In genomic region chr3:46538425-46538802, GRCh38 we compare ENCODE assay signal across 16 cellular contexts. TPM values are rescaled to one million over a fixed set of nuclear protein-coding genes. Genes with fewer than 3 reads are reported as not detected.
A peak's percentile ranks its signal among the peaks of the same experiment; 100 is the strongest.
DNase-seq lines count a peak whose midpoint lies in the region; ATAC-seq and TF ChIP-seq lines count a peak whose summit lies in the region.
"Not testable (repeated sequence)": the region's sequence is repeated elsewhere in the genome, so short reads cannot be mapped to it uniquely, and the experiment has no call there.
"Had no signal": no experiment of that assay in that cellular context is flagged by ENCODE, and none has a peak within 500 bp of the region (broad histone marks: within the 10 kb centered on the region; RNA-seq: fewer than 3 reads in every experiment).

No MANE protein-coding gene starts in this region.

- H3K9ac ChIP-seq in KMS-11 = peak overlapping the region; percentile 64; the same call in 1 of the 2 replicates

- peak overlapping the region; percentile 91 for H2AFZ ChIP-seq in KMS-11 (ENCODE audit: low read depth)

- not testable (repeated sequence) for H3K27me3 ChIP-seq in CD4-positive, CD25-positive, alpha-beta regulatory T cell (ENCODE audit: control insufficient read depth, insufficient read depth, low read length); KMS-11 (ENCODE audit: insufficient read depth, low read depth)

- H3K9me3 Mint-ChIP-seq in CD4-positive, CD25-positive, alpha-beta regulatory T cell; T-helper 1 cell treated with Interleukin-12 subunit alpha and Interleukin-12 subunit beta and Interleukin-4 antibody, amounts not matched to agents 30 μg/mL and 1 μg/mL, for 36 hours; activated T-helper 1 cell treated with anti-CD3 and anti-CD28 coated beads, Interleukin-12 subunit alpha, Interleukin-12 subunit beta, Interleukin-2, Interleukin-4 antibody, amounts not matched to agents 30 ng/mL and 10 ng/mL and 1 ng/mL, durations not matched to agents 14 hours and 24 hours and 36 hours; dendritic cell treated with granulocyte-macrophage colony-stimulating factor and Interleukin-4, amounts not matched to agents 40 ng/mL and 50 ng/mL, for 4 days; naive B cell; stimulated activated naive CD8-positive, alpha-beta T cell treated with anti-CD3 and anti-CD28 coated beads, Interleukin-15, Interleukin-2, amounts not matched to agents 100 ng/mL and 50 ng/mL, for 24 hours: not testable (repeated sequence)

- H3K9me3 ChIP-seq in CD4-positive, CD25-positive, alpha-beta regulatory T cell (ENCODE audit: control insufficient read depth in 2 of 2, low read length in 2 of 2) = not testable (repeated sequence)

- ATAC-seq in CD4-positive, CD25-positive, alpha-beta regulatory T cell (ENCODE audit: low read depth in 2 of 2); naive B cell (ENCODE audit: low read depth in 2 of 2): not testable (repeated sequence)
- ATAC-seq in GM21381 (IDR thresholded peaks at IDR 0.05; ENCODE audit: unreplicated experiment) = peak; percentile 1

- peaks cover 27% of the 10 kb centered on the region for H3K4me1 ChIP-seq in CD4-positive, CD25-positive, alpha-beta regulatory T cell (ENCODE audit: control insufficient read depth, insufficient read depth, low read length, poor library complexity, severe bottlenecking)
- H3K4me1 ChIP-seq in KMS-11 (ENCODE audit: low read depth, poor library complexity, severe bottlenecking) = peaks cover 51% of the 10 kb centered on the region

- not testable (repeated sequence) for DNase-seq in CD4-positive, CD25-positive, alpha-beta regulatory T cell; activated T-helper 1 cell treated with anti-CD3 and anti-CD28 coated beads, Interleukin-12 subunit alpha, Interleukin-12 subunit beta, Interleukin-2, Interleukin-4 antibody, amounts not matched to agents 30 ng/mL and 10 ng/mL and 1 ng/mL, durations not matched to agents 14 hours and 24 hours and 36 hours (ENCODE audit: low spot score); naive B cell

- not testable (repeated sequence) for H3K36me3 ChIP-seq in CD4-positive, CD25-positive, alpha-beta regulatory T cell (ENCODE audit: control insufficient read depth, insufficient read depth, low read length); KMS-11 (ENCODE audit: insufficient read depth)

- H3K4me3 ChIP-seq in CD4-positive, CD25-positive, alpha-beta regulatory T cell (ENCODE audit: low read depth, low read length) = peak overlapping the region; percentile 81
- H3K4me3 ChIP-seq in KMS-11 (IDR thresholded peaks at IDR 0.05; ENCODE audit: insufficient read depth, low read depth, low read length) = not testable (repeated sequence)

- H3K79me2 ChIP-seq in KMS-11 (ENCODE audit: insufficient read depth, low read depth) = not testable (repeated sequence)

- H3K4me1 Mint-ChIP-seq in CD4-positive, CD25-positive, alpha-beta regulatory T cell = peaks cover 7 to 55% (median 34%) of the 10 kb centered on the region in 4 donors
- H3K4me1 Mint-ChIP-seq in T-helper 1 cell treated with Interleukin-12 subunit alpha and Interleukin-12 subunit beta and Interleukin-4 antibody, amounts not matched to agents 30 μg/mL and 1 μg/mL, for 36 hours (ENCODE audit: low read depth) = peaks cover 45% of the 10 kb centered on the region
- peaks cover 52% of the 10 kb centered on the region for H3K4me1 Mint-ChIP-seq in activated T-helper 1 cell treated with anti-CD3 and anti-CD28 coated beads, Interleukin-12 subunit alpha, Interleukin-12 subunit beta, Interleukin-2, Interleukin-4 antibody, amounts not matched to agents 30 ng/mL and 10 ng/mL and 1 ng/mL, durations not matched to agents 14 hours and 24 hours and 36 hours (ENCODE audit: low read depth)
- H3K4me1 Mint-ChIP-seq in dendritic cell treated with granulocyte-macrophage colony-stimulating factor and Interleukin-4, amounts not matched to agents 40 ng/mL and 50 ng/mL, for 4 days (ENCODE audit: low read depth) = peaks cover 32% of the 10 kb centered on the region
- H3K4me1 Mint-ChIP-seq in naive B cell = peaks cover 44 to 80% (median 70%) of the 10 kb centered on the region in 3 donors
- H3K4me1 Mint-ChIP-seq in stimulated activated naive CD8-positive, alpha-beta T cell treated with anti-CD3 and anti-CD28 coated beads, Interleukin-15, Interleukin-2, amounts not matched to agents 100 ng/mL and 50 ng/mL, for 24 hours (ENCODE audit: low read depth) = peaks cover 55% of the 10 kb centered on the region

- peak overlapping the region; percentile 69 to 86 (median 84) for H3K4me3 Mint-ChIP-seq in CD4-positive, CD25-positive, alpha-beta regulatory T cell
- H3K4me3 Mint-ChIP-seq in T-helper 1 cell treated with Interleukin-12 subunit alpha and Interleukin-12 subunit beta and Interleukin-4 antibody, amounts not matched to agents 30 μg/mL and 1 μg/mL, for 36 hours = peak overlapping the region; percentile 66
- H3K4me3 Mint-ChIP-seq in activated T-helper 1 cell treated with anti-CD3 and anti-CD28 coated beads, Interleukin-12 subunit alpha, Interleukin-12 subunit beta, Interleukin-2, Interleukin-4 antibody, amounts not matched to agents 30 ng/mL and 10 ng/mL and 1 ng/mL, durations not matched to agents 14 hours and 24 hours and 36 hours = peak overlapping the region; percentile 74
- H3K4me3 Mint-ChIP-seq in dendritic cell treated with granulocyte-macrophage colony-stimulating factor and Interleukin-4, amounts not matched to agents 40 ng/mL and 50 ng/mL, for 4 days = peak overlapping the region; percentile 60
- peak overlapping the region; percentile 53 to 88 (median 76) for H3K4me3 Mint-ChIP-seq in naive B cell
- H3K4me3 Mint-ChIP-seq in stimulated activated naive CD8-positive, alpha-beta T cell treated with anti-CD3 and anti-CD28 coated beads, Interleukin-15, Interleukin-2, amounts not matched to agents 100 ng/mL and 50 ng/mL, for 24 hours = peak overlapping the region; percentile 69

- not testable (repeated sequence) for TF ChIP-seq CTCF in KMS-11 (conservative IDR thresholded peaks at IDR 0.05; ENCODE audit: low read depth, low read length)

- H3K27ac ChIP-seq in CD4-positive, CD25-positive, alpha-beta regulatory T cell (ENCODE audit: insufficient read depth, low read length, poor library complexity, severe bottlenecking) = peak overlapping the region; percentile 82
- H3K27ac ChIP-seq in KMS-11 = peak overlapping the region; percentile 96

- peak overlapping the region; percentile 80 for H3K4me2 ChIP-seq in KMS-11

- H3K27me3 Mint-ChIP-seq in CD4-positive, CD25-positive, alpha-beta regulatory T cell; dendritic cell treated with granulocyte-macrophage colony-stimulating factor and Interleukin-4, amounts not matched to agents 40 ng/mL and 50 ng/mL, for 4 days; stimulated activated naive CD8-positive, alpha-beta T cell treated with anti-CD3 and anti-CD28 coated beads, Interleukin-15, Interleukin-2, amounts not matched to agents 100 ng/mL and 50 ng/mL, for 24 hours: not testable (repeated sequence)
- H3K27me3 Mint-ChIP-seq in T-helper 1 cell treated with Interleukin-12 subunit alpha and Interleukin-12 subunit beta and Interleukin-4 antibody, amounts not matched to agents 30 μg/mL and 1 μg/mL, for 36 hours (ENCODE audit: low read depth) = peaks cover 49% of the 10 kb centered on the region
- peaks cover 16% of the 10 kb centered on the region for H3K27me3 Mint-ChIP-seq in activated T-helper 1 cell treated with anti-CD3 and anti-CD28 coated beads, Interleukin-12 subunit alpha, Interleukin-12 subunit beta, Interleukin-2, Interleukin-4 antibody, amounts not matched to agents 30 ng/mL and 10 ng/mL and 1 ng/mL, durations not matched to agents 14 hours and 24 hours and 36 hours (ENCODE audit: insufficient read depth)
- peaks cover 13 to 36% (median 34%) of the 10 kb centered on the region in 3 donors for H3K27me3 Mint-ChIP-seq in naive B cell

- H4K20me1 ChIP-seq in KMS-11 (ENCODE audit: insufficient read depth) = not testable (repeated sequence)

- not testable (repeated sequence) for H3K36me3 Mint-ChIP-seq in CD4-positive, CD25-positive, alpha-beta regulatory T cell; T-helper 1 cell treated with Interleukin-12 subunit alpha and Interleukin-12 subunit beta and Interleukin-4 antibody, amounts not matched to agents 30 μg/mL and 1 μg/mL, for 36 hours (ENCODE audit: low read depth); activated T-helper 1 cell treated with anti-CD3 and anti-CD28 coated beads, Interleukin-12 subunit alpha, Interleukin-12 subunit beta, Interleukin-2, Interleukin-4 antibody, amounts not matched to agents 30 ng/mL and 10 ng/mL and 1 ng/mL, durations not matched to agents 14 hours and 24 hours and 36 hours (ENCODE audit: low read depth); dendritic cell treated with granulocyte-macrophage colony-stimulating factor and Interleukin-4, amounts not matched to agents 40 ng/mL and 50 ng/mL, for 4 days (ENCODE audit: low read depth); naive B cell; stimulated activated naive CD8-positive, alpha-beta T cell treated with anti-CD3 and anti-CD28 coated beads, Interleukin-15, Interleukin-2, amounts not matched to agents 100 ng/mL and 50 ng/mL, for 24 hours (ENCODE audit: low read depth)

- intact Hi-C loops in activated T-helper 1 cell treated with anti-CD3 and anti-CD28 coated beads, Interleukin-12 subunit alpha, Interleukin-12 subunit beta, Interleukin-2, Interleukin-4 antibody, amounts not matched to agents 30 ng/mL and 10 ng/mL and 1 ng/mL, durations not matched to agents 14 hours and 24 hours and 36 hours (cut with micrococcal nuclease) = loop anchor here (5.0 kb wide), 1 partner anchor 51 kb away; no protein-coding TSS in a partner anchor
- intact Hi-C loops in dendritic cell treated with granulocyte-macrophage colony-stimulating factor and Interleukin-4, amounts not matched to agents 40 ng/mL and 50 ng/mL, for 4 days (cut with micrococcal nuclease) = not testable (repeated sequence)

- H3K27ac Mint-ChIP-seq in CD4-positive, CD25-positive, alpha-beta regulatory T cell = peak overlapping the region; percentile 88 to 97 (median 96)
- peak overlapping the region; percentile 91 for H3K27ac Mint-ChIP-seq in T-helper 1 cell treated with Interleukin-12 subunit alpha and Interleukin-12 subunit beta and Interleukin-4 antibody, amounts not matched to agents 30 μg/mL and 1 μg/mL, for 36 hours
- not testable (repeated sequence) for H3K27ac Mint-ChIP-seq in activated T-helper 1 cell treated with anti-CD3 and anti-CD28 coated beads, Interleukin-12 subunit alpha, Interleukin-12 subunit beta, Interleukin-2, Interleukin-4 antibody, amounts not matched to agents 30 ng/mL and 10 ng/mL and 1 ng/mL, durations not matched to agents 14 hours and 24 hours and 36 hours
- peak overlapping the region; percentile 74 for H3K27ac Mint-ChIP-seq in dendritic cell treated with granulocyte-macrophage colony-stimulating factor and Interleukin-4, amounts not matched to agents 40 ng/mL and 50 ng/mL, for 4 days
- peak overlapping the region; percentile 91 to 99 (median 98) for H3K27ac Mint-ChIP-seq in naive B cell
- peak overlapping the region; percentile 62 for H3K27ac Mint-ChIP-seq in stimulated activated naive CD8-positive, alpha-beta T cell treated with anti-CD3 and anti-CD28 coated beads, Interleukin-15, Interleukin-2, amounts not matched to agents 100 ng/mL and 50 ng/mL, for 24 hours

RNA-seq across cellular contexts. Expression of gene LRRC2, which starts 27.7 kb away (rescaled TPM):
- 2.4 TPM for total RNA-seq in CD4-positive, CD25-positive, alpha-beta regulatory T cell
- polyA plus RNA-seq in CD4-positive, CD25-positive, alpha-beta regulatory T cell = 1 to 10 TPM; 1.2 to 3.8 (median 2.2) TPM
- not detected in 2 replicates for total RNA-seq in activated T-helper 1 cell treated with anti-CD3 and anti-CD28 coated beads, Interleukin-12 subunit alpha, Interleukin-12 subunit beta, Interleukin-2, Interleukin-4 antibody, amounts not matched to agents 30 ng/mL and 10 ng/mL and 1 ng/mL, durations not matched to agents 14 hours and 24 hours and 36 hours
- not detected for polyA plus RNA-seq in naive B cell (ENCODE audit: low read depth in 6 of 6)
- total RNA-seq: activated CD8-positive, alpha-beta memory T cell treated with anti-CD3 and anti-CD28 coated beads for 36 hours; SK-MEL-5 had no signal

RNA-seq across cellular contexts. Expression of gene RTP3, which starts 40.6 kb away (rescaled TPM):
- not detected for total RNA-seq in CD4-positive, CD25-positive, alpha-beta regulatory T cell
- polyA plus RNA-seq in CD4-positive, CD25-positive, alpha-beta regulatory T cell = not detected
- total RNA-seq in activated T-helper 1 cell treated with anti-CD3 and anti-CD28 coated beads, Interleukin-12 subunit alpha, Interleukin-12 subunit beta, Interleukin-2, Interleukin-4 antibody, amounts not matched to agents 30 ng/mL and 10 ng/mL and 1 ng/mL, durations not matched to agents 14 hours and 24 hours and 36 hours = not detected in 2 replicates
- polyA plus RNA-seq in naive B cell (ENCODE audit: low read depth in 6 of 6) = not detected
- total RNA-seq: activated CD8-positive, alpha-beta memory T cell treated with anti-CD3 and anti-CD28 coated beads for 36 hours; dermis microvascular lymphatic vessel endothelial cell; foreskin keratinocyte; lower leg skin; osteoblast; SK-MEL-5; temporal lobe; WTC11 had no signal
- polyA plus RNA-seq: foreskin keratinocyte had no signal
